ENCODE assay signal across 15 cellular contexts in genomic region chr12:115118177-115118724, GRCh38.
"Had no signal": no experiment of that assay in that cellular context is flagged by ENCODE, and none has a peak within 500 bp of the region (broad histone marks: within the 10 kb centered on the region; RNA-seq: fewer than 3 reads in every experiment).

No MANE protein-coding gene starts in this region.

- H3K4me1 ChIP-seq: gastroesophageal sphincter, right atrium auricular region had no signal

- ATAC-seq: gastroesophageal sphincter, left lobe of liver, natural killer cell had no signal

- H3K9me3 ChIP-seq: gastroesophageal sphincter, right atrium auricular region had no signal

- H3K27ac ChIP-seq: coronary artery, gastroesophageal sphincter, right atrium auricular region had no signal

- H3K4me2 ChIP-seq: smooth muscle cell had no signal

- DNase-seq: effector CD4-positive, alpha-beta T cell; endodermal cell; erythroblast; mammary epithelial cell; natural killer cell; stimulated activated CD4-positive, alpha-beta T cell treated with anti-CD3 and anti-CD28 coated beads, Interleukin-2, amount 100 ng/mL, for 48 hours; stimulated activated naive CD4-positive, alpha-beta T cell treated with Interleukin-2 at 50 U/mL for 16 hours; trophoblast cell had no signal

- H3K27me3 ChIP-seq: gastroesophageal sphincter, right atrium auricular region had no signal

- H3K4me3 ChIP-seq: coronary artery, gastroesophageal sphincter, right atrium auricular region, smooth muscle cell had no signal

- H3K36me3 ChIP-seq: gastroesophageal sphincter, right atrium auricular region had no signal

- FAIRE-seq: endothelial cell of umbilical vein, islet of Langerhans had no signal
